15 cellular contexts compared by ENCODE assay signal in genomic region chr19:38211206-38211605, GRCh38. TPM values are rescaled to one million over a fixed set of nuclear protein-coding genes. Genes with fewer than 3 reads are reported as not detected.
DNase-seq lines count a peak whose midpoint lies in the region; ATAC-seq and TF ChIP-seq lines count a peak whose summit lies in the region.
"Had no signal": no experiment of that assay in that cellular context is flagged by ENCODE, and none has a peak within 500 bp of the region (broad histone marks: within the 10 kb centered on the region; RNA-seq: fewer than 3 reads in every experiment).

No MANE protein-coding gene starts in this region.

- H3K4me1 Mint-ChIP-seq in HFFc6 (ENCODE audit: low read depth) = peaks cover 30% of the 10 kb centered on the region
- peaks cover 18% of the 10 kb centered on the region for H3K4me1 Mint-ChIP-seq in endodermal cell
- H3K4me1 Mint-ChIP-seq in naive thymus-derived CD8-positive, alpha-beta T cell = peaks cover 22 to 28% (median 25%) of the 10 kb centered on the region in 4 donors

- H3K9me3 ChIP-seq in endodermal cell (ENCODE audit: control insufficient read depth, low read length) = no peaks in the 10 kb centered on the region
- H3K9me3 ChIP-seq: lower lobe of right lung had no signal

- H3K9me3 Mint-ChIP-seq in HFFc6 = no peaks in the 10 kb centered on the region
- H3K9me3 Mint-ChIP-seq in endodermal cell = no peaks in the 10 kb centered on the region
- H3K9me3 Mint-ChIP-seq in naive thymus-derived CD8-positive, alpha-beta T cell = peaks cover 0 to 5% (median 0%) of the 10 kb centered on the region in 9 donors
- H3K9me3 Mint-ChIP-seq: activated naive CD8-positive, alpha-beta T cell treated with anti-CD3 and anti-CD28 coated beads, Interleukin-2, amount 10 ng/mL, durations not matched to agents 7 days and 5 days had no signal

- no peaks in the 10 kb centered on the region for H3K36me3 ChIP-seq in endodermal cell (ENCODE audit: control insufficient read depth, insufficient read depth, low read length)

- H3K4me3 ChIP-seq in endodermal cell (ENCODE audit: low read length) = no peak overlapping the region
- H3K4me3 ChIP-seq: lower lobe of right lung, skin epidermis had no signal

- peaks cover 24% of the 10 kb centered on the region for H3K27me3 ChIP-seq in endodermal cell (ENCODE audit: control insufficient read depth, insufficient read depth, low read length, poor library complexity, severe bottlenecking)

- ATAC-seq in naive thymus-derived CD8-positive, alpha-beta T cell = peak; percentile 26 to 34

- no peak overlapping the region for H3K9ac ChIP-seq in endodermal cell (ENCODE audit: extremely low read depth, low read length, poor library complexity, severe bottlenecking)

- TF ChIP-seq POLR2A in erythroblast (IDR thresholded peaks at IDR 0.05; ENCODE audit: low read length) = no peak

- POLR2A ChIA-PET in naive thymus-derived CD8-positive, alpha-beta T cell (lab: Charles Lee) = no interaction called here

- WGBS in endodermal cell (ENCODE audit: insufficient coverage in 1 of 2, insufficient read length in 1 of 2), 2 experiments = 37% methylated on average over 28 of the region's 29 CpGs; no CpG with 5 or more reads in 1 of the 2 experiments

- H3K27me3 Mint-ChIP-seq in HFFc6 (ENCODE audit: insufficient read depth) (peaks cover 5% of the 10 kb centered on the region; the same call in 1 of the 2 replicates), endodermal cell (ENCODE audit: insufficient read depth) (peaks cover 40% of the 10 kb centered on the region)
- H3K27me3 Mint-ChIP-seq in naive thymus-derived CD8-positive, alpha-beta T cell = peaks cover 20 to 60% (median 31%) of the 10 kb centered on the region in 5 donors

- peak; percentile 66 for DNase-seq in 8988T
- DNase-seq in HFFc6 = no peak
- peak; percentile 70 for DNase-seq in endodermal cell
- DNase-seq in naive thymus-derived CD8-positive, alpha-beta T cell = peak in 2 of 10 donors; percentile 20 to 30
- no peak for DNase-seq in KBM-7
- no peak for DNase-seq in erythroblast (lab: John Stamatoyannopoulos, UW)
- DNase-seq in foreskin melanocyte = no peak
- no peak for DNase-seq in mucosa of gallbladder (ENCODE audit: low spot score)
- DNase-seq: activated naive CD8-positive, alpha-beta T cell treated with anti-CD3 and anti-CD28 coated beads, Interleukin-2, amount 10 ng/mL, durations not matched to agents 7 days and 5 days; CD4-positive, CD25-positive, alpha-beta regulatory T cell; lower lobe of right lung; NCI-H2081 treated with DMSO at 0.1 percent for 48 hours had no signal

- H3K36me3 Mint-ChIP-seq in HFFc6 (ENCODE audit: low read depth) (peaks cover 12% of the 10 kb centered on the region), endodermal cell (ENCODE audit: low read depth) (no peaks in the 10 kb centered on the region)
- H3K36me3 Mint-ChIP-seq in naive thymus-derived CD8-positive, alpha-beta T cell = peaks cover 0 to 23% (median 15%) of the 10 kb centered on the region in 3 donors
- H3K36me3 Mint-ChIP-seq: activated naive CD8-positive, alpha-beta T cell treated with anti-CD3 and anti-CD28 coated beads, Interleukin-2, amount 10 ng/mL, durations not matched to agents 7 days and 5 days had no signal

- in situ Hi-C loops in KBM-7 (cut with MboI; ENCODE audit: low pct_unique_long_range_greater_than_20kb, low sequenced_read_pairs) = no loop called here

- no peaks in the 10 kb centered on the region for H3K4me1 ChIP-seq in endodermal cell (ENCODE audit: control insufficient read depth, insufficient read depth, low read length)

- peak overlapping the region; percentile 78 for H3K27ac ChIP-seq in endodermal cell (ENCODE audit: low read depth, low read length)
- H3K27ac ChIP-seq: lower lobe of right lung, SK-N-MC had no signal

- peak; percentile 55 for TF ChIP-seq CTCF in HFFc6 (IDR thresholded peaks at IDR 0.05)
- TF ChIP-seq CTCF in endodermal cell (conservative IDR thresholded peaks at IDR 0.05) = peak; percentile 60

- no peak overlapping the region for H3K4me3 Mint-ChIP-seq in HFFc6
- peak overlapping the region; percentile 45 for H3K4me3 Mint-ChIP-seq in endodermal cell
- peak overlapping the region in 5 of 10 donors; percentile 6 to 65 (median 63) for H3K4me3 Mint-ChIP-seq in naive thymus-derived CD8-positive, alpha-beta T cell
- H3K4me3 Mint-ChIP-seq: activated naive CD8-positive, alpha-beta T cell treated with anti-CD3 and anti-CD28 coated beads, Interleukin-2, amount 10 ng/mL, durations not matched to agents 7 days and 5 days; CD4-positive, CD25-positive, alpha-beta regulatory T cell had no signal

- H3K27ac Mint-ChIP-seq in HFFc6 = no peak overlapping the region
- H3K27ac Mint-ChIP-seq in endodermal cell = no peak overlapping the region
- H3K27ac Mint-ChIP-seq in naive thymus-derived CD8-positive, alpha-beta T cell = no peak overlapping the region
- H3K27ac Mint-ChIP-seq: activated naive CD8-positive, alpha-beta T cell treated with anti-CD3 and anti-CD28 coated beads, Interleukin-2, amount 10 ng/mL, durations not matched to agents 7 days and 5 days; CD4-positive, CD25-positive, alpha-beta regulatory T cell; IgD-negative memory B cell had no signal

RNA-seq across cellular contexts. Expression of gene DPF1, which starts 12.8 kb away (rescaled TPM):
- 1 to 10 TPM; 3.3 to 6.6 (median 5.7) TPM for total RNA-seq in HFFc6 (2021; fragmentation: NEBNext Ultra II Directional; extraction: Animal tissue kit (Norgen Biotek cat#: 25700))
- 1 to 10 TPM; 3.3 to 4.5 TPM for total RNA-seq in endodermal cell
- polyA plus RNA-seq in endodermal cell (2013, experiment 1 of 2) = 12.8 TPM
- 14.5 TPM for polyA plus RNA-seq in endodermal cell (2013, experiment 2 of 2)
- total RNA-seq in naive thymus-derived CD8-positive, alpha-beta T cell = not detected
- not detected for polyA plus RNA-seq in naive thymus-derived CD8-positive, alpha-beta T cell
- 0.12 TPM for total RNA-seq in mucosa of gallbladder
- total RNA-seq: CD4-positive, CD25-positive, alpha-beta regulatory T cell; lower lobe of right lung had no signal
- polyA plus RNA-seq: CD4-positive, CD25-positive, alpha-beta regulatory T cell had no signal

RNA-seq across cellular contexts. Expression of gene PPP1R14A, which starts 45.0 kb away (rescaled TPM):
- under 1 TPM in 2 of 6 experiments, not detected in 4; 0.35 to 0.81 TPM for total RNA-seq in HFFc6 (2021; fragmentation: NEBNext Ultra II Directional; extraction: Animal tissue kit (Norgen Biotek cat#: 25700))
- total RNA-seq in endodermal cell (10 to 100 TPM in 1 of 2 donors, 1 to 10 TPM in 1; 8.6 to 13.8 TPM), mucosa of gallbladder (180 TPM)
- 8.8 TPM for polyA plus RNA-seq in endodermal cell (2013, experiment 1 of 2)
- polyA plus RNA-seq in endodermal cell (2013, experiment 2 of 2) = 7.4 TPM
- total RNA-seq in naive thymus-derived CD8-positive, alpha-beta T cell = 1 to 10 TPM in 1 of 2 experiments, under 1 TPM in 1; 0.94 to 1.2 TPM
- not detected for polyA plus RNA-seq in naive thymus-derived CD8-positive, alpha-beta T cell
- total RNA-seq: activated naive CD8-positive, alpha-beta T cell treated with anti-CD3 and anti-CD28 coated beads, Interleukin-2, amount 10 ng/mL, durations not matched to agents 7 days and 5 days had no signal
- polyA plus RNA-seq: CD4-positive, CD25-positive, alpha-beta regulatory T cell had no signal

RNA-seq across cellular contexts. Expression of gene SPINT2, which starts 53.2 kb away (rescaled TPM):
- 1 to 10 TPM in 3 of 6 experiments, under 1 TPM in 3; 0.76 to 4.1 (median 0.98) TPM for total RNA-seq in HFFc6 (2021; fragmentation: NEBNext Ultra II Directional; extraction: Animal tissue kit (Norgen Biotek cat#: 25700))
- total RNA-seq in endodermal cell = 100 to 1,000 TPM; 415 to 487 TPM
- polyA plus RNA-seq in endodermal cell (2013, experiment 1 of 2) = 136 TPM
- polyA plus RNA-seq in endodermal cell (2013, experiment 2 of 2) = 110 TPM
- total RNA-seq in naive thymus-derived CD8-positive, alpha-beta T cell = 10 to 100 TPM; 49.6 to 50.5 TPM
- polyA plus RNA-seq in naive thymus-derived CD8-positive, alpha-beta T cell = 100 to 1,000 TPM; 139 to 162 (median 158) TPM
- 567 TPM for total RNA-seq in mucosa of gallbladder

Comparison
In these comparisons a context has a peak if more than half of its experiments do, and no peak if none do; other contexts are left out.
1. DNase-seq: peak in 8988T (single experiment) and endodermal cell (single experiment); none in HFFc6 (single experiment), KBM-7 (single experiment), erythroblast (0 of 2), foreskin melanocyte (single experiment) and mucosa of gallbladder (single experiment).
2. RNA of gene PPP1R14A, which starts 45.0 kb away (total RNA-seq): 180 TPM in mucosa of gallbladder (single experiment); 8.6 to 13.8 TPM in endodermal cell, 0.94 to 1.2 TPM in naive thymus-derived CD8-positive, alpha-beta T cell and 0.35 to 0.81 TPM in HFFc6; every median in the first group is over 10 times any median in the second.
3. RNA of gene SPINT2, which starts 53.2 kb away (total RNA-seq): 567 TPM in mucosa of gallbladder (single experiment), 415 to 487 TPM in endodermal cell and 49.6 to 50.5 TPM in naive thymus-derived CD8-positive, alpha-beta T cell; 0.76 to 4.1 TPM in HFFc6; every median in the first group is over 4 times any median in the second.